ENCODE assay signal across 1 cellular context in genomic region chr1:206816390-206817287, GRCh38.
A peak's percentile ranks its signal among the peaks of the same experiment; 100 is the strongest.
TF ChIP-seq lines count a peak whose summit lies in the region.

No MANE protein-coding gene starts in this region.

TF ChIP-seq in K562, 482 proteins besides CTCF, POLR2A, EP300 and RAD21 (continued from another document and continues in another):
- no peak for TF ChIP-seq RERE (CRISPR knock-in tag; IDR thresholded peaks at IDR 0.05; ENCODE audit: borderline replicate concordance)
- TF ChIP-seq MTF1 (CRISPR knock-in tag; IDR thresholded peaks at IDR 0.05; ENCODE audit: borderline replicate concordance), result no peak
- peak; percentile 28; the same call in 1 of the 2 replicates for TF ChIP-seq TCF3 (CRISPR knock-in tag; IDR thresholded peaks at IDR 0.05)
- TF ChIP-seq ZFP1 (CRISPR knock-in tag; IDR thresholded peaks at IDR 0.05), result no peak
- no peak for TF ChIP-seq ZNF398 (CRISPR knock-in tag; IDR thresholded peaks at IDR 0.05)
- no peak for TF ChIP-seq ZBTB5 (IDR thresholded peaks at IDR 0.05)
- no peak for TF ChIP-seq CHD7 (IDR thresholded peaks at IDR 0.05; ENCODE audit: low read depth, low read length)
- TF ChIP-seq TAF7 (tag; IDR thresholded peaks at IDR 0.05), result no peak
- no peak for TF ChIP-seq FIP1L1 (IDR thresholded peaks at IDR 0.05; ENCODE audit: low read depth, low read length, poor library complexity, severe bottlenecking)
- TF ChIP-seq ZNF12 (CRISPR knock-in tag; IDR thresholded peaks at IDR 0.05), result no peak
- TF ChIP-seq ZNF354B (CRISPR knock-in tag; IDR thresholded peaks at IDR 0.05), result no peak
- peak; percentile 45 for TF ChIP-seq EP400 (IDR thresholded peaks at IDR 0.05)
- TF ChIP-seq, protein P1, sequence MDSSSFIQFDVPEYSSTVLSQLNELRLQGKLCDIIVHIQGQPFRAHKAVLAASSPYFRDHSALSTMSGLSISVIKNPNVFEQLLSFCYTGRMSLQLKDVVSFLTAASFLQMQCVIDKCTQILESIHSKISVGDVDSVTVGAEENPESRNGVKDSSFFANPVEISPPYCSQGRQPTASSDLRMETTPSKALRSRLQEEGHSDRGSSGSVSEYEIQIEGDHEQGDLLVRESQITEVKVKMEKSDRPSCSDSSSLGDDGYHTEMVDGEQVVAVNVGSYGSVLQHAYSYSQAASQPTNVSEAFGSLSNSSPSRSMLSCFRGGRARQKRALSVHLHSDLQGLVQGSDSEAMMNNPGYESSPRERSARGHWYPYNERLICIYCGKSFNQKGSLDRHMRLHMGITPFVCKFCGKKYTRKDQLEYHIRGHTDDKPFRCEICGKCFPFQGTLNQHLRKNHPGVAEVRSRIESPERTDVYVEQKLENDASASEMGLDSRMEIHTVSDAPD (CRISPR knock-in tag; IDR thresholded peaks at IDR 0.05), result no peak
- no peak for TF ChIP-seq SP2 (IDR thresholded peaks at IDR 0.05; ENCODE audit: extremely low read depth, low read depth, low read length, poor library complexity, severe bottlenecking)
- TF ChIP-seq ZBTB2 (IDR thresholded peaks at IDR 0.05), result no peak
- TF ChIP-seq SREBF2 (CRISPR knock-in tag; IDR thresholded peaks at IDR 0.05), result no peak
- no peak for TF ChIP-seq C11orf30 (IDR thresholded peaks at IDR 0.05; ENCODE audit: low read depth)
- no peak for TF ChIP-seq ZNF449 (CRISPR knock-in tag; IDR thresholded peaks at IDR 0.05)
- TF ChIP-seq, protein P2, sequence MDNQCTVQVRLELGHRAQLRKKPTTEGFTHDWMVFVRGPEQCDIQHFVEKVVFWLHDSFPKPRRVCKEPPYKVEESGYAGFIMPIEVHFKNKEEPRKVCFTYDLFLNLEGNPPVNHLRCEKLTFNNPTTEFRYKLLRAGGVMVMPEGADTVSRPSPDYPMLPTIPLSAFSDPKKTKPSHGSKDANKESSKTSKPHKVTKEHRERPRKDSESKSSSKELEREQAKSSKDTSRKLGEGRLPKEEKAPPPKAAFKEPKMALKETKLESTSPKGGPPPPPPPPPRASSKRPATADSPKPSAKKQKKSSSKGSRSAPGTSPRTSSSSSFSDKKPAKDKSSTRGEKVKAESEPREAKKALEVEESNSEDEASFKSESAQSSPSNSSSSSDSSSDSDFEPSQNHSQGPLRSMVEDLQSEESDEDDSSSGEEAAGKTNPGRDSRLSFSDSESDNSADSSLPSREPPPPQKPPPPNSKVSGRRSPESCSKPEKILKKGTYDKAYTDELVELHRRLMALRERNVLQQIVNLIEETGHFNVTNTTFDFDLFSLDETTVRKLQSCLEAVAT (IDR thresholded peaks at IDR 0.05), result no peak
